12 cellular contexts compared by ENCODE assay signal in genomic region chr22:46546466-46547178, GRCh38. TPM values are rescaled to one million over a fixed set of nuclear protein-coding genes. Genes with fewer than 3 reads are reported as not detected.
DNase-seq lines count a peak whose midpoint lies in the region; ATAC-seq and TF ChIP-seq lines count a peak whose summit lies in the region.
"Had no signal": no experiment of that assay in that cellular context is flagged by ENCODE, and none has a peak within 500 bp of the region (broad histone marks: within the 10 kb centered on the region; RNA-seq: fewer than 3 reads in every experiment).

No MANE protein-coding gene starts in this region.

- H3K4me1 ChIP-seq in BLaER1 treated with 17β-estradiol and CSF1 and Interleukin-3, amounts not matched to agents 10 nM and 100 nM: peaks cover 56 to 85% (median 67%) of the 10 kb centered on the region in 10 experiments
- peaks cover 14 to 22% of the 10 kb centered on the region in 2 donors for H3K4me1 ChIP-seq in adrenal gland (replicated peaks in 1 of 2)
- H3K4me1 ChIP-seq in psoas muscle: peaks cover 14% of the 10 kb centered on the region

- peaks cover 10% of the 10 kb centered on the region for H3K27me3 Mint-ChIP-seq in activated CD4-positive, alpha-beta memory T cell treated with anti-CD3 and anti-CD28 coated beads, Interleukin-2, amount 10 ng/mL, durations not matched to agents 7 days and 5 days

- TF ChIP-seq POLR2A in adrenal gland (IDR thresholded peaks at IDR 0.05): no peak

- peaks cover 3% of the 10 kb centered on the region for H3K4me1 Mint-ChIP-seq in activated CD4-positive, alpha-beta memory T cell treated with anti-CD3 and anti-CD28 coated beads, Interleukin-2, amount 10 ng/mL, durations not matched to agents 7 days and 5 days

- no peaks in the 10 kb centered on the region for H3K36me3 Mint-ChIP-seq in activated CD4-positive, alpha-beta memory T cell treated with anti-CD3 and anti-CD28 coated beads, Interleukin-2, amount 10 ng/mL, durations not matched to agents 7 days and 5 days (ENCODE audit: low read depth)
- H3K36me3 Mint-ChIP-seq: activated CD4-positive, alpha-beta memory T cell treated with anti-CD3 and anti-CD28 coated beads for 36 hours; CD4-positive, CD25-positive, alpha-beta regulatory T cell had no signal

- H3K9ac ChIP-seq in BLaER1 treated with 17β-estradiol and CSF1 and Interleukin-3, amounts not matched to agents 10 nM and 100 nM: peak overlapping the region in 6 of 11 experiments; percentile 4 to 79 (median 32); a peak in 7 of 22 replicates

- no peaks in the 10 kb centered on the region for H3K9me3 Mint-ChIP-seq in activated CD4-positive, alpha-beta memory T cell treated with anti-CD3 and anti-CD28 coated beads, Interleukin-2, amount 10 ng/mL, durations not matched to agents 7 days and 5 days
- H3K9me3 Mint-ChIP-seq: activated CD4-positive, alpha-beta memory T cell treated with anti-CD3 and anti-CD28 coated beads for 36 hours had no signal

- H4K20me1 ChIP-seq in BLaER1 treated with 17β-estradiol and CSF1 and Interleukin-3, amounts not matched to agents 10 nM and 100 nM: peaks cover 0 to 11% (median 0%) of the 10 kb centered on the region in 11 experiments; a peak in 2 of 22 replicates

- TF ChIP-seq CTCF in adrenal gland (IDR thresholded peaks at IDR 0.05) (no peak), psoas muscle (IDR thresholded peaks at IDR 0.05) (no peak), GM10248 (IDR thresholded peaks at IDR 0.05; ENCODE audit: control extremely low read depth, extremely low read depth, low read depth, missing control alignments) (no peak)

- peak overlapping the region in 3 of 11 experiments; percentile 65 to 92 (median 76); a peak in 6 of 22 replicates for H3K27ac ChIP-seq in BLaER1 treated with 17β-estradiol and CSF1 and Interleukin-3, amounts not matched to agents 10 nM and 100 nM
- H3K27ac ChIP-seq in adrenal gland (peak overlapping the region in 4 of 5 donors; percentile 35 to 88 (median 78)), psoas muscle (peak overlapping the region; percentile 46)

- CTCF ChIA-PET in GM10248 (lab: Yijun Ruan, JAX): interaction anchor here (1.4 to 3.1 kb wide), 2 partner anchors 16 to 179 kb away, joined by 11 to 16 read pairs; no protein-coding TSS in a partner anchor
- CTCF ChIA-PET in activated CD4-positive, alpha-beta memory T cell treated with anti-CD3 and anti-CD28 coated beads, Interleukin-2, amount 10 ng/mL, durations not matched to agents 7 days and 5 days (lab: Charles Lee): no interaction called here

- 72 to 85% (median 78%) methylated on average over 11 to 14 of the region's 14 CpGs for WGBS in adrenal gland, 4 donors
- 65 to 69% (median 66%) methylated on average over 14 of the region's 14 CpGs for WGBS in psoas muscle, 3 donors

- H3K27ac Mint-ChIP-seq in activated CD4-positive, alpha-beta memory T cell treated with anti-CD3 and anti-CD28 coated beads, Interleukin-2, amount 10 ng/mL, durations not matched to agents 7 days and 5 days: no peak overlapping the region
- H3K27ac Mint-ChIP-seq: activated CD4-positive, alpha-beta memory T cell treated with anti-CD3 and anti-CD28 coated beads for 36 hours had no signal

- peaks cover 0 to 5% (median 0%) of the 10 kb centered on the region in 11 experiments; a peak in 1 of 22 replicates for H3K27me3 ChIP-seq in BLaER1 treated with 17β-estradiol and CSF1 and Interleukin-3, amounts not matched to agents 10 nM and 100 nM
- no peaks in the 10 kb centered on the region for H3K27me3 ChIP-seq in adrenal gland
- no peaks in the 10 kb centered on the region for H3K27me3 ChIP-seq in psoas muscle (ENCODE audit: insufficient read depth in 3 of 3, low read length in 2 of 3)
- H3K27me3 ChIP-seq: Peyer's patch had no signal

- intact Hi-C loops in adrenal gland (cut with DNase I) (no loop called here), left cardiac atrium (cut with DNase I) (no loop called here), psoas muscle (cut with DNase I) (loop anchor here in 1 of 2 donors (10.0 kb wide), 1 partner anchor 552 kb away; no protein-coding TSS in a partner anchor)

- H3K4me3 ChIP-seq in BLaER1 treated with 17β-estradiol and CSF1 and Interleukin-3, amounts not matched to agents 10 nM and 100 nM: 0 out of 20 replicates have a peak overlapping the region, but pooled peaks of 1 of the 10 experiments have one; percentile 13
- H3K4me3 ChIP-seq in adrenal gland (no peak overlapping the region), psoas muscle (no peak overlapping the region)
- H3K4me3 ChIP-seq: Peyer's patch had no signal

- no peak overlapping the region for H3K4me3 Mint-ChIP-seq in activated CD4-positive, alpha-beta memory T cell treated with anti-CD3 and anti-CD28 coated beads, Interleukin-2, amount 10 ng/mL, durations not matched to agents 7 days and 5 days
- H3K4me3 Mint-ChIP-seq: activated CD4-positive, alpha-beta memory T cell treated with anti-CD3 and anti-CD28 coated beads for 36 hours; CD4-positive, CD25-positive, alpha-beta regulatory T cell had no signal

- DNase-seq in adrenal gland: peak in 5 of 7 donors; percentile 45 to 80 (median 63)
- peak; percentile 84 for DNase-seq in left cardiac atrium
- DNase-seq in psoas muscle: peak in 1 of 2 donors; percentile 55
- no peak for DNase-seq in COR-L47 (lab: John Stamatoyannopoulos, UW)
- DNase-seq in GM10248 (ENCODE audit: extremely low spot score): no peak
- no peak for DNase-seq in activated CD4-positive, alpha-beta memory T cell treated with anti-CD3 and anti-CD28 coated beads, Interleukin-2, amount 10 ng/mL, durations not matched to agents 7 days and 5 days
- DNase-seq: activated CD4-positive, alpha-beta memory T cell treated with anti-CD3 and anti-CD28 coated beads for 36 hours; CD4-positive, CD25-positive, alpha-beta regulatory T cell; KG1 had no signal

- peak overlapping the region; percentile 44 to 98 (median 82) for H3K4me2 ChIP-seq in BLaER1 treated with 17β-estradiol and CSF1 and Interleukin-3, amounts not matched to agents 10 nM and 100 nM

- H3K36me3 ChIP-seq in BLaER1 treated with 17β-estradiol and CSF1 and Interleukin-3, amounts not matched to agents 10 nM and 100 nM: no peaks in the 10 kb centered on the region
- H3K36me3 ChIP-seq in adrenal gland (replicated peaks in 1 of 2): no peaks in the 10 kb centered on the region
- no peaks in the 10 kb centered on the region for H3K36me3 ChIP-seq in psoas muscle (ENCODE audit: insufficient read depth in 1 of 2, low read depth in 1 of 2)
- H3K36me3 ChIP-seq: Peyer's patch had no signal

- POLR2A ChIA-PET in GM10248 (lab: Yijun Ruan, JAX): no interaction called here
- POLR2A ChIA-PET in activated CD4-positive, alpha-beta memory T cell treated with anti-CD3 and anti-CD28 coated beads, Interleukin-2, amount 10 ng/mL, durations not matched to agents 7 days and 5 days (lab: Charles Lee): no interaction called here

- ATAC-seq in left cardiac atrium: peak; percentile 79 to 81
- ATAC-seq in psoas muscle: peak; percentile 11 to 32 (median 16)
- no peak for ATAC-seq in HG03521 (IDR thresholded peaks at IDR 0.05; ENCODE audit: unreplicated experiment)

- no peaks in the 10 kb centered on the region for H3K9me3 ChIP-seq in BLaER1 treated with 17β-estradiol and CSF1 and Interleukin-3, amounts not matched to agents 10 nM and 100 nM (replicated peaks in 1 of 11)
- H3K9me3 ChIP-seq in adrenal gland (replicated peaks in 1 of 3): no peaks in the 10 kb centered on the region
- H3K9me3 ChIP-seq in psoas muscle: no peaks in the 10 kb centered on the region
- H3K9me3 ChIP-seq: Peyer's patch had no signal

RNA-seq across cellular contexts. Expression of gene CELSR1, which starts 9.2 kb away (rescaled TPM):
- 1 to 10 TPM; 1.1 to 4.3 (median 2.6) TPM for total RNA-seq in adrenal gland
- 1 to 10 TPM in 2 of 3 donors, under 1 TPM in 1; 0.71 to 3.1 (median 1.6) TPM for polyA plus RNA-seq in adrenal gland
- 1 to 10 TPM; 6.5 to 8.1 TPM for total RNA-seq in left cardiac atrium
- under 1 TPM; 0.10 to 0.39 (median 0.20) TPM for total RNA-seq in psoas muscle
- under 1 TPM; 0.09 to 0.18 (median 0.18) TPM for polyA plus RNA-seq in psoas muscle
- under 1 TPM; 0.10 to 0.13 TPM for total RNA-seq in activated CD4-positive, alpha-beta memory T cell treated with anti-CD3 and anti-CD28 coated beads, Interleukin-2, amount 10 ng/mL, durations not matched to agents 7 days and 5 days

Comparison
In these comparisons a context has a peak if more than half of its experiments do, and no peak if none do; other contexts are left out.
1. DNase-seq: peak in adrenal gland (5 of 7) and left cardiac atrium (single experiment); none in COR-L47 (single experiment), GM10248 (single experiment) and activated CD4-positive, alpha-beta memory T cell treated with anti-CD3 and anti-CD28 coated beads, Interleukin-2, amount 10 ng/mL, durations not matched to agents 7 days and 5 days (single experiment).